ENCODE assay signal across 20 cellular contexts in genomic region chr21:45125347-45125746, GRCh38. TPM values are rescaled to one million over a fixed set of nuclear protein-coding genes. Genes with fewer than 3 reads are reported as not detected.
A peak's percentile ranks its signal among the peaks of the same experiment; 100 is the strongest.
DNase-seq lines count a peak whose midpoint lies in the region; ATAC-seq and TF ChIP-seq lines count a peak whose summit lies in the region.
"Had no signal": no experiment of that assay in that cellular context is flagged by ENCODE, and none has a peak within 500 bp of the region (broad histone marks: within the 10 kb centered on the region; RNA-seq: fewer than 3 reads in every experiment).

No MANE protein-coding gene starts in this region.

- no peak overlapping the region for H4K91ac ChIP-seq in trophoblast cell (ENCODE audit: low read depth, low read length)

- H4K12ac ChIP-seq in trophoblast cell (ENCODE audit: low read depth, low read length), result no peak overlapping the region

- peak overlapping the region; percentile 7 for H2BK120ac ChIP-seq in trophoblast cell (ENCODE audit: insufficient read depth, low read length, poor library complexity)

- DNase-seq in trophoblast cell (no peak), cerebellar nuclear complex (lab: John Stamatoyannopoulos, UW) (no peak), thyroid gland (no peak)
- DNase-seq: activated CD8-positive, alpha-beta T cell treated with anti-CD3 and anti-CD28 coated beads for 36 hours; activated naive CD4-positive, alpha-beta T cell; cortex of kidney; H9; NCI-H2029; SHP77 treated with DMSO at 0.1 percent for 48 hours; stimulated activated naive CD4-positive, alpha-beta T cell had no signal

- H3K4me3 ChIP-seq in BLaER1, result no peak overlapping the region
- no peak overlapping the region for H3K4me3 ChIP-seq in trophoblast cell (ENCODE audit: low read depth, low read length)
- no peak overlapping the region for H3K4me3 ChIP-seq in thyroid gland (replicated peaks in 1 of 3)
- H3K4me3 ChIP-seq: breast epithelium, lung, skin epidermis had no signal

- H4K20me1 ChIP-seq in BLaER1, result peaks cover 87% of the 10 kb centered on the region

- H4K8ac ChIP-seq in trophoblast cell (ENCODE audit: low read depth, low read length), result no peak overlapping the region

- H3K9me3 ChIP-seq in BLaER1, result no peaks in the 10 kb centered on the region
- H3K9me3 ChIP-seq in trophoblast cell (ENCODE audit: insufficient read depth, low read depth, low read length), result peaks cover 2% of the 10 kb centered on the region
- H3K9me3 ChIP-seq in thyroid gland, result no peaks in the 10 kb centered on the region
- H3K9me3 ChIP-seq: breast epithelium had no signal

- no peaks in the 10 kb centered on the region for H3K79me1 ChIP-seq in trophoblast cell (ENCODE audit: low read length)

- no peak for ATAC-seq in activated T-helper 17 cell treated with anti-CD3 and anti-CD28 coated beads, Interleukin-2, amount 50 U/mL, for 72 hours (replicated peaks)
- ATAC-seq in GM21367 (IDR thresholded peaks at IDR 0.05; ENCODE audit: unreplicated experiment) (no peak), GM21723 (IDR thresholded peaks at IDR 0.05; ENCODE audit: unreplicated experiment) (no peak)
- ATAC-seq: activated CD4-positive, CD25-positive, alpha-beta regulatory T cell treated with anti-CD3 and anti-CD28 coated beads, Interleukin-2, amount 50 U/mL, for 24 hours; activated CD8-positive, alpha-beta T cell treated with anti-CD3 and anti-CD28 coated beads for 36 hours had no signal

- no peak overlapping the region for H2BK12ac ChIP-seq in trophoblast cell (ENCODE audit: low read length)

- H3K27me3 ChIP-seq in BLaER1 (no peaks in the 10 kb centered on the region), trophoblast cell (ENCODE audit: insufficient read depth, low read length) (no peaks in the 10 kb centered on the region), thyroid gland (no peaks in the 10 kb centered on the region)
- H3K27me3 ChIP-seq: breast epithelium had no signal

- no peaks in the 10 kb centered on the region for H3K9me3 Mint-ChIP-seq in IgD-negative memory B cell
- H3K9me3 Mint-ChIP-seq in activated T-helper 17 cell treated with anti-CD3 and anti-CD28 coated beads, Interleukin-2, amount 50 U/mL, for 72 hours, result no peaks in the 10 kb centered on the region
- H3K9me3 Mint-ChIP-seq: activated CD8-positive, alpha-beta T cell treated with anti-CD3 and anti-CD28 coated beads for 36 hours; CD14-positive monocyte; H9 had no signal

- no peak overlapping the region for H3K14ac ChIP-seq in trophoblast cell (ENCODE audit: low read length)

- WGBS in trophoblast cell (ENCODE audit: extremely low coverage, insufficient coverage, insufficient read length), result no CpG with 5 or more reads among the region's 4 CpGs
- WGBS in thyroid gland, 2 donors, result 79 to 85% methylated on average over 4 of the region's 4 CpGs

- no peak overlapping the region for H2BK5ac ChIP-seq in trophoblast cell (ENCODE audit: low read depth, low read length, poor library complexity)

- H3K27me3 Mint-ChIP-seq in IgD-negative memory B cell, result no peaks in the 10 kb centered on the region
- H3K27me3 Mint-ChIP-seq in activated T-helper 17 cell treated with anti-CD3 and anti-CD28 coated beads, Interleukin-2, amount 50 U/mL, for 72 hours, result no peaks in the 10 kb centered on the region
- H3K27me3 Mint-ChIP-seq: activated CD8-positive, alpha-beta T cell treated with anti-CD3 and anti-CD28 coated beads for 36 hours had no signal

- H3K4me1 ChIP-seq in BLaER1 (peaks cover 100% of the 10 kb centered on the region), trophoblast cell (ENCODE audit: control insufficient read depth in 1 of 2, insufficient read depth in 2 of 2, low read length in 2 of 2) (no peaks in the 10 kb centered on the region), thyroid gland (peaks cover 0 to 9% of the 10 kb centered on the region in 2 donors)
- H3K4me1 ChIP-seq: breast epithelium had no signal

- H3K4me1 Mint-ChIP-seq in IgD-negative memory B cell, result peaks cover 55 to 62% (median 61%) of the 10 kb centered on the region in 3 donors
- peaks cover 9% of the 10 kb centered on the region for H3K4me1 Mint-ChIP-seq in activated T-helper 17 cell treated with anti-CD3 and anti-CD28 coated beads, Interleukin-2, amount 50 U/mL, for 72 hours

- intact Hi-C loops in thyroid gland (cut with DNase I), result loop anchor here (5.0 kb wide), 1 partner anchor 173 kb away; no protein-coding TSS in a partner anchor

- H3K4me2 ChIP-seq in BLaER1 (peak overlapping the region; percentile 95), trophoblast cell (ENCODE audit: low read length) (no peak overlapping the region)

- H2AFZ ChIP-seq in trophoblast cell (ENCODE audit: insufficient read depth, low read length, poor library complexity), result no peak overlapping the region

- H3K36me3 ChIP-seq in BLaER1, result peaks cover 22% of the 10 kb centered on the region
- H3K36me3 ChIP-seq in trophoblast cell (ENCODE audit: control insufficient read depth in 1 of 2, insufficient read depth in 2 of 2, low read length in 2 of 2), result peaks cover 2 to 8% of the 10 kb centered on the region in 2 experiments
- no peaks in the 10 kb centered on the region for H3K36me3 ChIP-seq in thyroid gland
- H3K36me3 ChIP-seq: breast epithelium had no signal

- H3K27ac Mint-ChIP-seq in IgD-negative memory B cell, result peak overlapping the region in 2 of 3 donors; percentile 8 to 57
- peak overlapping the region; percentile 8 for H3K27ac Mint-ChIP-seq in activated T-helper 17 cell treated with anti-CD3 and anti-CD28 coated beads, Interleukin-2, amount 50 U/mL, for 72 hours
- H3K27ac Mint-ChIP-seq: activated CD8-positive, alpha-beta T cell treated with anti-CD3 and anti-CD28 coated beads for 36 hours; CD14-positive monocyte; H9 had no signal

- 0 out of 2 replicates have a peak overlapping the region, but pooled peaks have one; percentile 3 for H3K9ac ChIP-seq in BLaER1
- H3K9ac ChIP-seq in trophoblast cell (ENCODE audit: low read length), result no peak overlapping the region

- H3K27ac ChIP-seq in BLaER1 (peak overlapping the region; percentile 47; the same call in 1 of the 2 replicates), trophoblast cell (ENCODE audit: low read depth, low read length) (no peak overlapping the region), thyroid gland (no peak overlapping the region)
- H3K27ac ChIP-seq: breast epithelium, skin epidermis had no signal

- no peak overlapping the region for H2AK5ac ChIP-seq in trophoblast cell (ENCODE audit: low read length)

- peaks cover 5% of the 10 kb centered on the region for H3K36me3 Mint-ChIP-seq in IgD-negative memory B cell
- H3K36me3 Mint-ChIP-seq in activated T-helper 17 cell treated with anti-CD3 and anti-CD28 coated beads, Interleukin-2, amount 50 U/mL, for 72 hours (ENCODE audit: low read depth), result no peaks in the 10 kb centered on the region
- H3K36me3 Mint-ChIP-seq: CD14-positive monocyte had no signal

- TF ChIP-seq POLR2A in thyroid gland (IDR thresholded peaks at IDR 0.05), result no peak

- TF ChIP-seq CTCF in thyroid gland (IDR thresholded peaks at IDR 0.05), result no peak

- no peaks in the 10 kb centered on the region for H3K79me2 ChIP-seq in trophoblast cell (ENCODE audit: control insufficient read depth, insufficient read depth, low read length, poor library complexity)

- H3K4me3 Mint-ChIP-seq in IgD-negative memory B cell, result peak overlapping the region; percentile 0 to 76 (median 44)
- no peak overlapping the region for H3K4me3 Mint-ChIP-seq in activated T-helper 17 cell treated with anti-CD3 and anti-CD28 coated beads, Interleukin-2, amount 50 U/mL, for 72 hours
- H3K4me3 Mint-ChIP-seq: activated CD8-positive, alpha-beta T cell treated with anti-CD3 and anti-CD28 coated beads for 36 hours; CD14-positive monocyte; H9 had no signal

- H3K4ac ChIP-seq in trophoblast cell (ENCODE audit: low read depth, low read length), result no peak overlapping the region

- no peak overlapping the region for H3K23ac ChIP-seq in trophoblast cell (ENCODE audit: low read length)

- no peak overlapping the region for H3K18ac ChIP-seq in trophoblast cell (ENCODE audit: low read length)

RNA-seq across cellular contexts. Expression of gene ADARB1, which starts 51.0 kb away (rescaled TPM):
- polyA plus RNA-seq in IgD-negative memory B cell, result 4.5 TPM
- total RNA-seq in activated T-helper 17 cell treated with anti-CD3 and anti-CD28 coated beads, Interleukin-2, amount 50 U/mL, for 72 hours, result 10 to 100 TPM; 22.7 to 32.0 TPM
- polyA plus RNA-seq in trophoblast cell (2013), result 12.9 and 14.2 TPM in 2 replicates
- total RNA-seq in thyroid gland, result 10 to 100 TPM in 2 of 4 donors, 1 to 10 TPM in 2; 5.0 to 20.2 (median 10.1) TPM
